ENCODE assay signal across 22 cellular contexts in the genomic region with DNA sequence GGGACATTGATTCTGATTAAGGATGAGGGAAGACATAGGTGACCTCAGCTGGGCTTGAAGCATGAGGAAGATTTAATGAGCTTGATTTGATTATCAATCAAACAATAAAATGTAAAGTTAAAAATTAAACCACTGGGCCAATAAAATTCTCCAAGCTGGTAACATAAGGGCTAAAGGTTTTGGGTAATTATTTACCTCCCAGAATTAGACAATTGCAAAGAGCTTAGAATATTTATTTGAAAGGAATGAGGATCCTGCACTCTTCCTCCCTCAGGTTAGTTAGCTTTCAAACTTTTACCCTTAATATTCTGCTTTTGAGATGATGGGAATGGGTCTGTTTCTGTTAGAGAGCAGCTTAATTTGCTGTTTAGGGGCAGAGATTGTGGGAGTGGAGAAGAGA. TPM values are rescaled to one million over a fixed set of nuclear protein-coding genes. Genes with fewer than 3 reads are reported as not detected.
"Had no signal": no experiment of that assay in that cellular context is flagged by ENCODE, and none has a peak within 500 bp of the region (broad histone marks: within the 10 kb centered on the region; RNA-seq: fewer than 3 reads in every experiment).

A gene with protein sequence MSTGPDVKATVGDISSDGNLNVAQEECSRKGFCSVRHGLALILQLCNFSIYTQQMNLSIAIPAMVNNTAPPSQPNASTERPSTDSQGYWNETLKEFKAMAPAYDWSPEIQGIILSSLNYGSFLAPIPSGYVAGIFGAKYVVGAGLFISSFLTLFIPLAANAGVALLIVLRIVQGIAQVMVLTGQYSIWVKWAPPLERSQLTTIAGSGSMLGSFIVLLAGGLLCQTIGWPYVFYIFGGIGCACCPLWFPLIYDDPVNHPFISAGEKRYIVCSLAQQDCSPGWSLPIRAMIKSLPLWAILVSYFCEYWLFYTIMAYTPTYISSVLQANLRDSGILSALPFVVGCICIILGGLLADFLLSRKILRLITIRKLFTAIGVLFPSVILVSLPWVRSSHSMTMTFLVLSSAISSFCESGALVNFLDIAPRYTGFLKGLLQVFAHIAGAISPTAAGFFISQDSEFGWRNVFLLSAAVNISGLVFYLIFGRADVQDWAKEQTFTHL (plus strand): TSS at position 235 of the 400 bp plus-strand sequence. CDS start 7,221 bp downstream, outside the sequence.

- H3K4me3 Mint-ChIP-seq: activated CD4-positive, alpha-beta memory T cell treated with anti-CD3 and anti-CD28 coated beads for 36 hours; activated naive CD8-positive, alpha-beta T cell; endodermal cell; naive thymus-derived CD4-positive, alpha-beta T cell; T-helper 17 cell had no signal

- ATAC-seq: foreskin keratinocyte; naive thymus-derived CD4-positive, alpha-beta T cell; T-helper 17 cell had no signal

- H3K36me3 ChIP-seq: cardiac muscle cell, ovary, thyroid gland had no signal

- H3K27me3 ChIP-seq: ovary, thyroid gland had no signal

- H3K27ac Mint-ChIP-seq: activated CD4-positive, alpha-beta memory T cell treated with anti-CD3 and anti-CD28 coated beads for 36 hours; activated naive CD8-positive, alpha-beta T cell; endodermal cell; naive thymus-derived CD4-positive, alpha-beta T cell; T-helper 17 cell had no signal

- H3K9me3 ChIP-seq: ovary, thyroid gland had no signal

- H3K27ac ChIP-seq: cardiac muscle cell, dorsolateral prefrontal cortex, epithelial cell of prostate, foreskin keratinocyte, ovary, thyroid gland had no signal

- H3K9me3 Mint-ChIP-seq: activated CD4-positive, alpha-beta memory T cell treated with anti-CD3 and anti-CD28 coated beads for 36 hours; endodermal cell; naive thymus-derived CD4-positive, alpha-beta T cell had no signal

- H3K4me3 ChIP-seq: cardiac muscle cell, dorsolateral prefrontal cortex, ovary, thyroid gland had no signal

- H3K36me3 Mint-ChIP-seq: activated CD4-positive, alpha-beta memory T cell treated with anti-CD3 and anti-CD28 coated beads for 36 hours; activated naive CD8-positive, alpha-beta T cell; naive thymus-derived CD4-positive, alpha-beta T cell had no signal

- FAIRE-seq: urothelium cell line had no signal

- H3K4me1 ChIP-seq: foreskin keratinocyte, thyroid gland had no signal

- DNase-seq: activated CD4-positive, alpha-beta memory T cell treated with anti-CD3 and anti-CD28 coated beads for 36 hours; activated T-cell treated with anti-CD3 and anti-CD28 coated beads for 4 hours; dorsolateral prefrontal cortex; endodermal cell; foreskin keratinocyte; hippocampal formation; islet precursor cell; naive thymus-derived CD4-positive, alpha-beta T cell; ovary; stimulated activated CD4-positive, alpha-beta T cell treated with anti-CD3 and anti-CD28 coated beads, Interleukin-12 subunit alpha, Interleukin-12 subunit beta, amount 100 ng/mL, for 4 hours; stimulated activated CD4-positive, alpha-beta T cell treated with anti-CD3 and anti-CD28 coated beads, Interleukin-1b, Interleukin-23, amount 100 ng/mL, for 48 hours; stimulated activated CD8-positive, alpha-beta memory T cell treated with anti-CD3 and anti-CD28 coated beads, Interleukin-4, amount 100 ng/mL, for 48 hours; stimulated activated naive CD4-positive, alpha-beta T cell; T-helper 17 cell; thyroid gland had no signal

- H3K4me1 Mint-ChIP-seq: endodermal cell; naive thymus-derived CD4-positive, alpha-beta T cell had no signal

RNA-seq across cellular contexts. Expression of the gene that starts here (rescaled TPM):
- total RNA-seq: activated CD4-positive, alpha-beta memory T cell treated with anti-CD3 and anti-CD28 coated beads for 36 hours; cardiac muscle cell; chondrocyte; endodermal cell; fibroblast of lung; foreskin keratinocyte; lung microvascular endothelial cell; naive thymus-derived CD4-positive, alpha-beta T cell; T-helper 17 cell; thyroid gland had no signal
- polyA plus RNA-seq: cardiac muscle cell; fibroblast of lung; foreskin keratinocyte; naive thymus-derived CD4-positive, alpha-beta T cell; ovary had no signal
